8 cellular contexts compared by ENCODE assay signal in the genomic region with DNA sequence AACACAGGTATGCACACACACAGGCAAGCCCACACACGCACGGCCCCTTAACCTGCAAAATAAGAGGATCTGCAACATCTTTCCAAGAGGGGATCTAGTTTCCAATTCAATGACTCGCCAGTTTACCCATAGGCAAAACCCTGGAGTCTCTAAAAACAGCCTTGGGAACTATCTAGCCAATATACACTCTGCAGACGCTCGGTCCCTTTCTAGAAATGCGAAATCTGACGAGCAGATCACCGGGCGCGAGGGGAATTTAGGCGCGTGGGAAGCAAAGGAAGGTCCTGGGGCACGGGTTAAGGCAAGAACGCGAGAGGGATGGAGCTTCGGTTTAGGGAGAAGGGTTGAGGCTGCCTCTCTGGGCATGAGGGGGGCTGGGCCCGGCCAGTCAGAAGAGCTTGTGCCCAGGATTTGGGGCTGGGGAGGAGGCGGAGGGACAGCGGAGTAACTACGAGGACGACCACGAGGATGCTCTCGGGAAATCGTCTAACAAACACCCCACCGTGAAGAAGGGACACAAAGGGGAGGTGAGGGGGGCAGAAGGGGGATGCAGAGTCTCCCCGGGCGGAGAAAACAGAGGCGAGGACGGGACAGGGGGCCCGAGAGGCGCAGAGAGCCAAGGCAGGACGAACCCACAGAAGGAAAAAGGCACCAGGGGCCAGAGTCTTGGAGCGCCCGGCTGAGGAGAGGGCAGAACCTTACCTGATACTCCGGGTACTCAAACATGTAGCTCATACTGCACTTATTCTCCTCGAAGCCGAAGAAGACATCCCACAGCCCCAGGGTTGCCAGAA. TPM values are rescaled to one million over a fixed set of nuclear protein-coding genes. Genes with fewer than 3 reads are reported as not detected.
DNase-seq lines count a peak whose midpoint lies in the region; ATAC-seq and TF ChIP-seq lines count a peak whose summit lies in the region.

No MANE protein-coding gene starts in this region.

- peaks cover 55% of the 10 kb centered on the region for H3K4me1 Mint-ChIP-seq in activated naive CD4-positive, alpha-beta T cell treated with anti-CD3 and anti-CD28 coated beads, Interleukin-2, amount 50 U/mL, for 24 hours
- H3K4me1 Mint-ChIP-seq in osteocyte (ENCODE audit: unreplicated experiment), result peaks cover 27% of the 10 kb centered on the region

- no peak for TF ChIP-seq CTCF in osteocyte (IDR thresholded peaks at IDR 0.05)

- peak; percentile 53 for DNase-seq in CD1c-positive myeloid dendritic cell (ENCODE audit: extremely low spot score)
- peak; percentile 73 for DNase-seq in NCI-H82 (lab: John Stamatoyannopoulos, UW)
- DNase-seq in head of caudate nucleus, result peak in 40 of 42 donors; percentile 17 to 77 (median 50)
- DNase-seq in osteocyte (ENCODE audit: extremely low spot score, unreplicated experiment), result no peak
- no peak for DNase-seq in AML-193 (lab: John Stamatoyannopoulos, UW)

- intact Hi-C loops in head of caudate nucleus (cut with DNase I), result loop anchor here (10.0 kb wide), 2 partner anchors 59 to 149 kb away; no protein-coding TSS in a partner anchor

- H3K27me3 Mint-ChIP-seq in activated naive CD4-positive, alpha-beta T cell treated with anti-CD3 and anti-CD28 coated beads, Interleukin-2, amount 50 U/mL, for 24 hours, result no peaks in the 10 kb centered on the region
- no peaks in the 10 kb centered on the region for H3K27me3 Mint-ChIP-seq in osteocyte (ENCODE audit: unreplicated experiment)

- H3K27ac Mint-ChIP-seq in activated naive CD4-positive, alpha-beta T cell treated with anti-CD3 and anti-CD28 coated beads, Interleukin-2, amount 50 U/mL, for 24 hours, result peak overlapping the region; percentile 99
- peak overlapping the region; percentile 99 for H3K27ac Mint-ChIP-seq in osteocyte (ENCODE audit: unreplicated experiment)

- no peaks in the 10 kb centered on the region for H3K9me3 Mint-ChIP-seq in activated naive CD4-positive, alpha-beta T cell treated with anti-CD3 and anti-CD28 coated beads, Interleukin-2, amount 50 U/mL, for 24 hours
- no peaks in the 10 kb centered on the region for H3K9me3 Mint-ChIP-seq in osteocyte (ENCODE audit: unreplicated experiment)

- peak; percentile 40 for ATAC-seq in GM19035 (IDR thresholded peaks at IDR 0.05; ENCODE audit: unreplicated experiment)
- ATAC-seq in HG03175 (IDR thresholded peaks at IDR 0.05; ENCODE audit: unreplicated experiment), result peak; percentile 33

- peak overlapping the region; percentile 98 for H3K4me3 Mint-ChIP-seq in activated naive CD4-positive, alpha-beta T cell treated with anti-CD3 and anti-CD28 coated beads, Interleukin-2, amount 50 U/mL, for 24 hours
- H3K4me3 Mint-ChIP-seq in osteocyte (ENCODE audit: unreplicated experiment), result peak overlapping the region; percentile 99

- H3K36me3 Mint-ChIP-seq in activated naive CD4-positive, alpha-beta T cell treated with anti-CD3 and anti-CD28 coated beads, Interleukin-2, amount 50 U/mL, for 24 hours, result no peaks in the 10 kb centered on the region
- H3K36me3 Mint-ChIP-seq in osteocyte (ENCODE audit: unreplicated experiment), result no peaks in the 10 kb centered on the region

RNA-seq across cellular contexts. Expression of a gene that starts 0.5 kb away (rescaled TPM):
- total RNA-seq in osteocyte, result 21.3 and 22.4 TPM in 2 replicates

Comparison
In these comparisons a context has a peak if more than half of its experiments do, and no peak if none do; other contexts are left out.
1. DNase-seq: peak in CD1c-positive myeloid dendritic cell (single experiment), NCI-H82 (single experiment) and head of caudate nucleus (40 of 42); none in osteocyte (single experiment) and AML-193 (0 of 2).